Comparison of ENCODE assay signal across 1 cellular context in genomic region chr1:235098547-235098946, GRCh38.
TF ChIP-seq lines count a peak whose summit lies in the region.

No MANE protein-coding gene starts in this region.

TF ChIP-seq in HEK293, 187 proteins besides CTCF, POLR2A, EP300 and RAD21 (continued from another document):
- no peak for TF ChIP-seq PBX3 (CRISPR knock-in tag; IDR thresholded peaks at IDR 0.05)
- TF ChIP-seq, protein P1, sequence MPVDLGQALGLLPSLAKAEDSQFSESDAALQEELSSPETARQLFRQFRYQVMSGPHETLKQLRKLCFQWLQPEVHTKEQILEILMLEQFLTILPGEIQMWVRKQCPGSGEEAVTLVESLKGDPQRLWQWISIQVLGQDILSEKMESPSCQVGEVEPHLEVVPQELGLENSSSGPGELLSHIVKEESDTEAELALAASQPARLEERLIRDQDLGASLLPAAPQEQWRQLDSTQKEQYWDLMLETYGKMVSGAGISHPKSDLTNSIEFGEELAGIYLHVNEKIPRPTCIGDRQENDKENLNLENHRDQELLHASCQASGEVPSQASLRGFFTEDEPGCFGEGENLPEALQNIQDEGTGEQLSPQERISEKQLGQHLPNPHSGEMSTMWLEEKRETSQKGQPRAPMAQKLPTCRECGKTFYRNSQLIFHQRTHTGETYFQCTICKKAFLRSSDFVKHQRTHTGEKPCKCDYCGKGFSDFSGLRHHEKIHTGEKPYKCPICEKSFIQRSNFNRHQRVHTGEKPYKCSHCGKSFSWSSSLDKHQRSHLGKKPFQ (tag by site-specific recombination; IDR thresholded peaks at IDR 0.05): no peak
